8 cellular contexts compared by ENCODE assay signal in the genomic region with DNA sequence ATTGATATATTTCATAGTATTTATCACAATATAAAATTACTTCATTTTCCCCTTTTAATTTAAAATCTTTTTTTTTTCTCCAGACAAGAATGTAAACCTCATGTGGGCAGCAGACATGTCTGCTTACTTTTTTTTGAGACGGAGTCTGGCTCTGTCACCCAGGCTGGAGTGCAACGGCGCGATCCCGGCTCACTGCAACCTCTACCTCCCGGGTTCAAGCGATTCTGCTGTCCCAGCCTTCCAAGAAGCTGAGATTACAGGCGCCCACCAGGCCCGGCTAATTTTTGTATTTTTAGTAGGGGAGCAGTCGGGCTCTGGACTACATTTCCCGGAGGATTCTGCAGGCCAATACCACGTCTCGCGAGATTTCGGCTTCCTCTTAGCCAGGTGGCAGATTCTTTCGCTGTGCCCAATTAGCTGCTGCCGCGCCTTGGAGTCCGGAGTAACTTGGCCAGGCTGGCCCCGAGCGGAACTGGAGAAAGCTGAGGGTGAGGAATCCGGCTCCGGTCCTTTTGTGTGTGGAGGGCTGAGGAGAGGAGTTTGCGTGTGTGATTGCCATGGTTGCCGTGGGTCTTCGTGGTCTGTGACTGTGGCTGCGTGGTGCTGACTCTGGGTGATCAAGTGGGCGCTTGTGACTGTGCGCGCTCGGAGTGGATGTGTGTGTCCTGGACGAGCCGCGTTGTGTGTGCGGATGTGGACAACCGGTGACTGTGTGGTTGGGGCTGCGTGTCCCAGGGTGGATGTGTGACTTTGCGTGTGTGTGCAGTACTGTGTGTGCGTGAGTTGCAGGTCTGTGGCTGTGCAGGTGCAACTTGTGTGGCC.
DNase-seq lines count a peak whose midpoint lies in the region; ATAC-seq and TF ChIP-seq lines count a peak whose summit lies in the region.
"Not testable (repeated sequence)": the region's sequence is repeated elsewhere in the genome, so short reads cannot be mapped to it uniquely, and the experiment has no call there.

No MANE protein-coding gene starts in this region.

- POLR2A ChIA-PET in BJ (lab: Charles Lee); MCF 10A (lab: Yijun Ruan, JAX); naive thymus-derived CD4-positive, alpha-beta T cell (lab: Charles Lee): not testable (repeated sequence)

- CTCF ChIA-PET in BJ (lab: Yijun Ruan, JAX); MCF 10A (lab: Yijun Ruan, JAX); naive thymus-derived CD4-positive, alpha-beta T cell (lab: Charles Lee): not testable (repeated sequence)

- H3K9me3 Mint-ChIP-seq in MCF 10A (ENCODE audit: unreplicated experiment); naive thymus-derived CD4-positive, alpha-beta T cell: not testable (repeated sequence)

- H3K36me3 Mint-ChIP-seq in MCF 10A (ENCODE audit: insufficient read depth, unreplicated experiment); naive thymus-derived CD4-positive, alpha-beta T cell: not testable (repeated sequence)

- TF ChIP-seq CTCF in BJ (IDR thresholded peaks at IDR 0.05; ENCODE audit: insufficient read depth, low read depth, low read length); MCF 10A (IDR thresholded peaks at IDR 0.05; ENCODE audit: unreplicated experiment); cardiac muscle cell (IDR thresholded peaks at IDR 0.05; ENCODE audit: low read depth, low read length): not testable (repeated sequence)

- TSS peak; percentile 86 for BruUV-seq in MCF 10A (replicated peaks; lab: Mats Ljungman, UMichigan)

- intact Hi-C loops in MCF 10A (cut with micrococcal nuclease); naive thymus-derived CD4-positive, alpha-beta T cell (cut with micrococcal nuclease): not testable (repeated sequence)

- H3K27me3 Mint-ChIP-seq in MCF 10A (ENCODE audit: insufficient read depth, unreplicated experiment); naive thymus-derived CD4-positive, alpha-beta T cell: not testable (repeated sequence)

- H3K4me3 Mint-ChIP-seq in MCF 10A (ENCODE audit: unreplicated experiment): peak overlapping the region; percentile 98
- H3K4me3 Mint-ChIP-seq in naive thymus-derived CD4-positive, alpha-beta T cell: peak overlapping the region; percentile 89 to 98 (median 94)

- H3K36me3 ChIP-seq in BJ (ENCODE audit: control insufficient read depth, insufficient read depth, low read length); cardiac muscle cell; naive thymus-derived CD4-positive, alpha-beta T cell (ENCODE audit: control insufficient read depth in 2 of 3, insufficient read depth in 3 of 3, low read length in 3 of 3): not testable (repeated sequence)

- not testable (repeated sequence) for H3K27me3 ChIP-seq in BJ (ENCODE audit: control insufficient read depth, insufficient read depth, low read length); cardiac muscle cell; naive thymus-derived CD4-positive, alpha-beta T cell (ENCODE audit: control insufficient read depth in 2 of 2, insufficient read depth in 2 of 2, low read length in 2 of 2)

- not testable (repeated sequence) for H3K4me1 ChIP-seq in cardiac muscle cell (ENCODE audit: low read depth); naive thymus-derived CD4-positive, alpha-beta T cell (ENCODE audit: control insufficient read depth in 2 of 2, insufficient read depth in 2 of 2, low read length in 2 of 2)

- peak overlapping the region; percentile 90 for H3K27ac Mint-ChIP-seq in MCF 10A (ENCODE audit: low read depth, unreplicated experiment)
- H3K27ac Mint-ChIP-seq in naive thymus-derived CD4-positive, alpha-beta T cell: peak overlapping the region; percentile 75 to 92 (median 86)

- peak overlapping the region; percentile 66 for H3K4me3 ChIP-seq in BJ (ENCODE audit: low read depth, low read length)
- peak overlapping the region; percentile 64 for H3K4me3 ChIP-seq in cardiac muscle cell
- H3K4me3 ChIP-seq in naive thymus-derived CD4-positive, alpha-beta T cell (ENCODE audit: low read length): peak overlapping the region; percentile 67

- H3K4me1 Mint-ChIP-seq in MCF 10A (ENCODE audit: insufficient read depth, unreplicated experiment): not testable (repeated sequence)
- H3K4me1 Mint-ChIP-seq in naive thymus-derived CD4-positive, alpha-beta T cell: peaks cover 0 to 10% (median 7%) of the 10 kb centered on the region in 7 donors

- peak overlapping the region; percentile 99 for H3K27ac ChIP-seq in cardiac muscle cell
- peak overlapping the region; percentile 54 for H3K27ac ChIP-seq in naive thymus-derived CD4-positive, alpha-beta T cell (ENCODE audit: low read depth, low read length)

- DNase-seq in BJ (ENCODE audit: low read depth): peak; percentile 28
- peak; percentile 8 for DNase-seq in GM19240 (ENCODE audit: insufficient read length, low spot score)
- peak; percentile 62 for DNase-seq in NCI-H526 treated with DMSO at 0.1 percent for 48 hours (lab: John Stamatoyannopoulos, UW)
- DNase-seq in activated CD4-positive, alpha-beta T cell treated with anti-CD3 and anti-CD28 coated beads, Interleukin-2, amount 50 U/mL, for 24 hours (ENCODE audit: low read depth in 1 of 2, low spot score in 1 of 2): peak; percentile 21 to 61
- peak; percentile 81 for DNase-seq in MCF 10A (ENCODE audit: unreplicated experiment)
- peak; percentile 96 to 97 for DNase-seq in cardiac muscle cell (ENCODE audit: low read depth in 1 of 2, low spot score in 1 of 2)
- peak in 8 of 9 donors; percentile 33 to 71 (median 48) for DNase-seq in naive thymus-derived CD4-positive, alpha-beta T cell
- peak; percentile 43 to 68 (median 48) for DNase-seq in stimulated activated CD4-positive, alpha-beta T cell treated with anti-CD3 and anti-CD28 coated beads, TNF-alpha, amount 100 ng/mL, for 24 hours (ENCODE audit: low read depth in 3 of 3)

- ATAC-seq in naive thymus-derived CD4-positive, alpha-beta T cell: not testable (repeated sequence)

- H3K9me3 ChIP-seq in cardiac muscle cell (ENCODE audit: low read depth); naive thymus-derived CD4-positive, alpha-beta T cell (ENCODE audit: control insufficient read depth in 2 of 3, low read length in 3 of 3): not testable (repeated sequence)

Comparison
In these comparisons a context has a peak if more than half of its experiments do, and no peak if none do; other contexts are left out.
1. DNase-seq: peak in every context shown above with its lines; median percentile 96 in cardiac muscle cell; 81 in MCF 10A; 62 in NCI-H526 treated with DMSO at 0.1 percent for 48 hours; 48 in stimulated activated CD4-positive, alpha-beta T cell treated with anti-CD3 and anti-CD28 coated beads, TNF-alpha, amount 100 ng/mL, for 24 hours; 48 in naive thymus-derived CD4-positive, alpha-beta T cell; 41 in activated CD4-positive, alpha-beta T cell treated with anti-CD3 and anti-CD28 coated beads, Interleukin-2, amount 50 U/mL, for 24 hours; 28 in BJ; 8 in GM19240.